ENCODE assay signal across 16 cellular contexts in genomic region chr5:103114440-103114839, GRCh38.
"Had no signal": no experiment of that assay in that cellular context is flagged by ENCODE, and none has a peak within 500 bp of the region (broad histone marks: within the 10 kb centered on the region; RNA-seq: fewer than 3 reads in every experiment).

No MANE protein-coding gene starts in this region.

- H3K27ac ChIP-seq: ascending aorta, gastroesophageal sphincter, parathyroid adenoma, upper lobe of right lung had no signal

- ATAC-seq: activated CD8-positive, alpha-beta T cell treated with anti-CD3 and anti-CD28 coated beads, Interleukin-2, amount 10 ng/mL, durations not matched to agents 7 days and 5 days; esophagus mucosa; gastroesophageal sphincter; natural killer cell treated with Interleukin-12 subunit alpha and Interleukin-12 subunit beta and Interleukin-15 and Interleukin-18, amount 100 ng/mL, for 72 hours; stimulated activated naive B cell treated with anti-CD40 and anti-IgM and Interleukin-4, amounts not matched to agents 10 μg/mL and 1 μg/mL and 100 μg/mL, for 72 hours; T-cell; upper lobe of right lung had no signal

- H3K9me3 ChIP-seq: ascending aorta, gastroesophageal sphincter, upper lobe of right lung had no signal

- H3K9ac ChIP-seq: parathyroid adenoma had no signal

- H2AFZ ChIP-seq: parathyroid adenoma had no signal

- FAIRE-seq: islet of Langerhans had no signal

- H3K4me1 ChIP-seq: parathyroid adenoma, upper lobe of right lung had no signal

- DNase-seq: activated CD4-positive, alpha-beta T cell treated with anti-CD3 and anti-CD28 coated beads, Interleukin-2, amount 10 ng/mL, durations not matched to agents 7 days and 5 days; activated CD8-positive, alpha-beta T cell treated with anti-CD3 and anti-CD28 coated beads, Interleukin-2, amount 10 ng/mL, durations not matched to agents 7 days and 5 days; activated naive CD4-positive, alpha-beta T cell treated with anti-CD3 and anti-CD28 coated beads for 36 hours; activated T-cell treated with anti-CD3 and anti-CD28 coated beads, Interleukin-2, amount 50 U/mL, for 24 hours; effector CD8-positive, alpha-beta T cell; stimulated activated naive B cell treated with anti-CD40 and anti-IgM and Interleukin-4, amounts not matched to agents 10 μg/mL and 1 μg/mL and 100 μg/mL, for 72 hours; T-cell; T1000; upper lobe of right lung had no signal

- H3K27me3 ChIP-seq: ascending aorta, gastroesophageal sphincter, upper lobe of right lung had no signal

- H3K4me3 ChIP-seq: ascending aorta, gastroesophageal sphincter, lung, upper lobe of right lung had no signal

- H3K36me3 ChIP-seq: ascending aorta, gastroesophageal sphincter, upper lobe of right lung had no signal
